1 cellular context compared by ENCODE assay signal in genomic region chr21:44391345-44392091, GRCh38.
A peak's percentile ranks its signal among the peaks of the same experiment; 100 is the strongest.
TF ChIP-seq lines count a peak whose summit lies in the region.

No MANE protein-coding gene starts in this region.

TF ChIP-seq in K562, 482 proteins besides CTCF, POLR2A, EP300 and RAD21 (continued from another document):
- TF ChIP-seq BHLHE40 (IDR thresholded peaks at IDR 0.05; ENCODE audit: low read length) (peak; percentile 70), SUPT5H (IDR thresholded peaks at IDR 0.05) (no peak), RBFOX2 (IDR thresholded peaks at IDR 0.05; ENCODE audit: low read depth, low read length) (no peak), POLR2AphosphoS2 (IDR thresholded peaks at IDR 0.05; ENCODE audit: low read length) (no peak)
